Comparison of ENCODE assay signal across 1 cellular context in genomic region chr1:218254296-218254918, GRCh38.
TF ChIP-seq lines count a peak whose summit lies in the region.

No MANE protein-coding gene starts in this region.

TF ChIP-seq in K562, 482 proteins besides CTCF, POLR2A, EP300 and RAD21 (continued from another document):
- TF ChIP-seq CBX5 (IDR thresholded peaks at IDR 0.05; ENCODE audit: borderline replicate concordance, low read depth) (no peak), BRF1 (IDR thresholded peaks at IDR 0.05; ENCODE audit: borderline replicate concordance, extremely low read depth, insufficient read length) (no peak)
